Comparison of ENCODE assay signal across 39 cellular contexts in the genomic region with DNA sequence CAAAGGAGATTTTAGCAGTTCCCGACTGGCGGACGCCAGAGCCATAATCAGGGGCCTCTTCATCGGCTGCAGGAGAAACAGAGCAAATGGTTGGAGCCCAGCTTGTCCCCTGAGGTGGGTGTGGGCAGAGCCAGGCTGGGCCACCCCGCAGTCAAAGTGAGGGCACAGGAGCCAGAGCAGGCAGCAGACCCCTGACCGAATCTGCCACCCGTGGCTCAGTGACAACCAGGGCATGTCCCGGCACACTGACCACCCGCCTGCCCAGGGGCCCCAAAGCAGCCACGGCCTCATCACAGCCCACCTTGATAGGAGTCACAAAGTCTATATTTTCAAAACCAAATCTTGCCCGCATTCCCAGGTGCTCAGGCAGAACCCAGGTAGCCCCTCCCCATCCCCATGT. TPM values are rescaled to one million over a fixed set of nuclear protein-coding genes. Genes with fewer than 3 reads are reported as not detected.
"Had no signal": no experiment of that assay in that cellular context is flagged by ENCODE, and none has a peak within 500 bp of the region (broad histone marks: within the 10 kb centered on the region; RNA-seq: fewer than 3 reads in every experiment).

No MANE protein-coding gene starts in this region.

- H3K9ac ChIP-seq: KMS-11 had no signal

- H3K27ac ChIP-seq: KMS-11 had no signal

- DNase-seq: Karpas-422, Kasumi-1, MG63, MM.1S, MV-4-11, NCI-H1048, NCI-H1092, NCI-H1092 treated with DMSO at 0.1 percent for 48 hours, NCI-H1105, NCI-H1105 treated with DMSO at 0.1 percent for 48 hours, NCI-H1417, NCI-H1417 treated with DMSO at 0.1 percent for 48 hours, NCI-H1436, NCI-H1436 treated with DMSO at 0.1 percent for 48 hours, NCI-H146, NCI-H1694, NCI-H1694 treated with DMSO at 0.1 percent for 48 hours, NCI-H187, NCI-H187 treated with DMSO at 0.1 percent for 48 hours, NCI-H1930, NCI-H2029, NCI-H2029 treated with DMSO at 0.1 percent for 48 hours, NCI-H2081, NCI-H2081 treated with DMSO at 0.1 percent for 48 hours, NCI-H2107, NCI-H2171, NCI-H2171 treated with DMSO at 0.1 percent for 48 hours, NCI-H2227 treated with DMSO at 0.1 percent for 48 hours, NCI-H226, NCI-H345, NCI-H446, NCI-H446 treated with DMSO at 0.1 percent for 48 hours, NCI-H510A, NCI-H510A treated with DMSO at 0.1 percent for 48 hours had no signal

- H3K9me3 ChIP-seq: MG63 had no signal

- H3K4me3 ChIP-seq: MG63 had no signal

- H3K27me3 ChIP-seq: MG63 had no signal

- H3K4me2 ChIP-seq: KMS-11 had no signal

- H3K36me3 ChIP-seq: MG63 had no signal

RNA-seq across cellular contexts. Expression of a gene that starts 55.6 kb away (rescaled TPM):
- total RNA-seq: LHCN-M2, M059J, MCF 10A, NCI-H460 had no signal
